In genomic region chr4:139524062-139524631, GRCh38 we compare ENCODE assay signal across 15 cellular contexts. TPM values are rescaled to one million over a fixed set of nuclear protein-coding genes. Genes with fewer than 3 reads are reported as not detected.
DNase-seq lines count a peak whose midpoint lies in the region; ATAC-seq, FAIRE-seq and TF ChIP-seq lines count a peak whose summit lies in the region.
"Had no signal": no experiment of that assay in that cellular context is flagged by ENCODE, and none has a peak within 500 bp of the region (broad histone marks: within the 10 kb centered on the region; RNA-seq: fewer than 3 reads in every experiment).

No MANE protein-coding gene starts in this region.

- POLR2A ChIA-PET in K562 (lab: Yijun Ruan, JAX), result no interaction called here

- no peak for FAIRE-seq in K562 (lab: Jason Lieb, UNC)

- H3K4me3 Mint-ChIP-seq in mesothelial cell of epicardium, result no peak overlapping the region
- H3K4me3 Mint-ChIP-seq: activated T-helper 1 cell treated with anti-CD3 and anti-CD28 coated beads, Interleukin-12 subunit alpha, Interleukin-12 subunit beta, Interleukin-2, Interleukin-4 antibody, amounts not matched to agents 30 ng/mL and 10 ng/mL and 1 ng/mL, durations not matched to agents 14 hours and 24 hours and 36 hours had no signal

- TF ChIP-seq CTCF in K562 (IDR thresholded peaks at IDR 0.05 in 2 of 3, conservative IDR thresholded peaks at IDR 0.05 in 1 of 3; ENCODE audit: insufficient read depth in 2 of 3, low read depth in 1 of 3, low read length in 3 of 3), result no peak
- TF ChIP-seq CTCF in mesothelial cell of epicardium (IDR thresholded peaks at IDR 0.05; ENCODE audit: unreplicated experiment), result no peak

- TF ChIP-seq EP300 in K562 (IDR thresholded peaks at IDR 0.05; ENCODE audit: low read length), result no peak

- no TSS peak for BruUV-seq in K562 (replicated peaks; lab: Mats Ljungman, UMichigan)

- no peak overlapping the region for H3K4me3 ChIP-seq in K562
- H3K4me3 ChIP-seq: tibial nerve had no signal

- H3K36me3 ChIP-seq in K562 (ENCODE audit: control insufficient read depth, insufficient read depth, low read length), result no peaks in the 10 kb centered on the region

- no peaks in the 10 kb centered on the region for H3K4me1 ChIP-seq in K562 (replicated peaks in 1 of 2; ENCODE audit: control insufficient read depth in 2 of 2, insufficient read depth in 2 of 2, low read length in 2 of 2)

- no peak for TF ChIP-seq POLR2A in K562 (conservative IDR thresholded peaks at IDR 0.05)

- no peaks in the 10 kb centered on the region for H3K27me3 Mint-ChIP-seq in mesothelial cell of epicardium (ENCODE audit: low read depth)

- no peak overlapping the region for H2AFZ ChIP-seq in K562 (ENCODE audit: low read depth, low read length)

- in situ Hi-C loops in G401 (cut with HindIII; ENCODE audit: low sequenced_read_pairs) (no loop called here), K562 (cut with MboI) (no loop called here)

- CTCF ChIA-PET in K562 (lab: Yijun Ruan, JAX; ENCODE audit: low intra/inter-chr PET ratio), result interaction anchor here (0.6 kb wide), 1 partner anchor 480 kb away, joined by 3 read pairs; no protein-coding TSS in a partner anchor

- no peaks in the 10 kb centered on the region for H3K79me2 ChIP-seq in K562 (ENCODE audit: control insufficient read depth, insufficient read depth, low read length)

- H3K36me3 Mint-ChIP-seq in mesothelial cell of epicardium, result peaks cover 41% of the 10 kb centered on the region

- H3K4me1 Mint-ChIP-seq in mesothelial cell of epicardium, result peaks cover 14% of the 10 kb centered on the region

- no peak overlapping the region for H3K4me2 ChIP-seq in K562 (ENCODE audit: insufficient read depth, low read length)

- intact Hi-C loops in K562 (cut with micrococcal nuclease), result no loop called here

- H3K27me3 ChIP-seq in K562 (ENCODE audit: control insufficient read depth in 2 of 2, insufficient read depth in 2 of 2, low read length in 2 of 2), result 0 out of 5 replicates have a peak, but pooled peaks cover 2 to 4% of the 10 kb centered on the region in 2 experiments
- H3K27me3 ChIP-seq: tibial nerve had no signal

- no peak for TF ChIP-seq RAD21 in K562 (CRISPR knock-in tag; conservative IDR thresholded peaks at IDR 0.05 in 1 of 2, IDR thresholded peaks at IDR 0.05 in 1 of 2)

- H4K20me1 ChIP-seq in K562 (replicated peaks; ENCODE audit: control insufficient read depth, insufficient read depth, low read length), result no peaks in the 10 kb centered on the region

- no peaks in the 10 kb centered on the region for H3K9me3 ChIP-seq in K562 (replicated peaks; ENCODE audit: control insufficient read depth, insufficient read depth, low read depth, low read length)
- H3K9me3 ChIP-seq: tibial nerve had no signal

- no peak overlapping the region for H3K27ac ChIP-seq in K562 (ENCODE audit: extremely low read depth, low read depth, low read length)

- H3K27ac Mint-ChIP-seq in mesothelial cell of epicardium, result peak overlapping the region; percentile 62
- H3K27ac Mint-ChIP-seq: activated T-helper 1 cell treated with anti-CD3 and anti-CD28 coated beads, Interleukin-12 subunit alpha, Interleukin-12 subunit beta, Interleukin-2, Interleukin-4 antibody, amounts not matched to agents 30 ng/mL and 10 ng/mL and 1 ng/mL, durations not matched to agents 14 hours and 24 hours and 36 hours had no signal

- DNase-seq in G401 (ENCODE audit: low spot score), result peak; percentile 48
- DNase-seq in K562 (ENCODE audit: extremely low read depth in 1 of 4, low spot score in 3 of 4), result no peak
- DNase-seq in mesothelial cell of epicardium (ENCODE audit: low spot score in 2 of 2, unreplicated experiment in 2 of 2), result no peak
- no peak for DNase-seq in NCI-H2196 (lab: John Stamatoyannopoulos, UW; ENCODE audit: unreplicated experiment)
- no peak for DNase-seq in DMS 273 treated with DMSO at 0.1 percent for 48 hours (lab: John Stamatoyannopoulos, UW)
- DNase-seq in KG1 (lab: John Stamatoyannopoulos, UW), result no peak
- DNase-seq: activated CD4-positive, alpha-beta T cell treated with anti-CD3 and anti-CD28 coated beads, Interleukin-2, amount 50 U/mL, for 4 hours; NCI-H1092 treated with DMSO at 0.1 percent for 48 hours; stimulated activated CD4-positive, alpha-beta T cell treated with anti-CD3 and anti-CD28 coated beads, Interleukin-15, amount 100 ng/mL, for 24 hours; T-helper 2 cell had no signal

- H3K9ac ChIP-seq in K562 (ENCODE audit: insufficient read depth in 1 of 2, low read depth in 2 of 2, low read length in 2 of 2), result no peak overlapping the region

- no peaks in the 10 kb centered on the region for H3K9me3 Mint-ChIP-seq in mesothelial cell of epicardium
- H3K9me3 Mint-ChIP-seq: activated T-helper 1 cell treated with anti-CD3 and anti-CD28 coated beads, Interleukin-12 subunit alpha, Interleukin-12 subunit beta, Interleukin-2, Interleukin-4 antibody, amounts not matched to agents 30 ng/mL and 10 ng/mL and 1 ng/mL, durations not matched to agents 14 hours and 24 hours and 36 hours had no signal

- no peaks in the 10 kb centered on the region for H3K9me1 ChIP-seq in K562 (ENCODE audit: control insufficient read depth, insufficient read depth, low read length)

- ATAC-seq in HG03066 (IDR thresholded peaks at IDR 0.05; ENCODE audit: low read depth, unreplicated experiment) (peak; percentile 35), K562 (peak; percentile 28; the same call in 2 of the 3 replicates), GM21786 (IDR thresholded peaks at IDR 0.05; ENCODE audit: unreplicated experiment) (no peak)
- ATAC-seq: Panc1 had no signal

- WGBS in K562 (ENCODE audit: insufficient coverage, low coverage, missing lambda C conversion rate), result 17% methylated on average over 4 of the region's 4 CpGs

TF ChIP-seq in K562, 482 proteins besides CTCF, POLR2A, EP300 and RAD21 (continues in another document):
- no peak for TF ChIP-seq TCF15 (CRISPR knock-in tag; IDR thresholded peaks at IDR 0.05)
- TF ChIP-seq MTA2 (IDR thresholded peaks at IDR 0.05; ENCODE audit: low read depth), result no peak
- no peak for TF ChIP-seq ZNF174 (CRISPR knock-in tag; IDR thresholded peaks at IDR 0.05)
- no peak for TF ChIP-seq ZNF696 (CRISPR knock-in tag; conservative IDR thresholded peaks at IDR 0.05)
- no peak for TF ChIP-seq ZBTB2 (IDR thresholded peaks at IDR 0.05)
- no peak for TF ChIP-seq CAMTA2 (CRISPR knock-in tag; conservative IDR thresholded peaks at IDR 0.05)
- TF ChIP-seq PBX2 (CRISPR knock-in tag; IDR thresholded peaks at IDR 0.05; ENCODE audit: low read depth), result no peak
- no peak for TF ChIP-seq PBX2 (tag; conservative IDR thresholded peaks at IDR 0.05; ENCODE audit: low read depth)

RNA-seq across cellular contexts. Expression of gene SETD7, which starts 31.9 kb away (rescaled TPM):
- 9.6 and 11.9 TPM in 2 replicates for total RNA-seq in G401 (2014; rRNA removed; shearing (Covaris generic))
- 0.28 and 0.81 TPM in 2 replicates for total RNA-seq in K562 (2011; cell fraction: chromatin; rRNA removed; ENCODE audit: low replicate concordance)
- total RNA-seq in K562 (2011; cell fraction: nucleolus; rRNA removed), result 0.17 and 0.26 TPM in 2 replicates
- total RNA-seq in K562 (2011; cell fraction: nucleoplasm; rRNA removed), result 0.73 and 1.1 TPM in 2 replicates
- total RNA-seq in K562 (2014; rRNA removed), result 1.8 and 2.0 TPM in 2 replicates
- total RNA-seq in K562 (2014; rRNA removed; fragmentation: Illumina TruSeq; extraction: Trizol), result 2.0 and 2.3 TPM in 2 replicates
- total RNA-seq in K562 (2015; rRNA removed; fragmentation: Illumina TruSeq; extraction: Trizol), result 1.7 and 1.8 TPM in 2 replicates
- 1.7 and 2.4 TPM in 2 replicates for total RNA-seq in K562 (2021)
- polyA plus RNA-seq in K562 (2011; rRNA removed), result 0.38 and 0.60 TPM in 2 replicates
- 0.13 and 0.72 TPM in 2 replicates for polyA plus RNA-seq in K562 (2011; cell fraction: cytosol; rRNA removed)
- polyA plus RNA-seq in K562 (2011; cell fraction: nucleus; rRNA removed), result 0.48 and 0.59 TPM in 2 replicates
- 1.2 and 2.5 TPM in 2 replicates for polyA plus RNA-seq in K562 (2012)
- polyA plus RNA-seq in K562 (2014; fragmentation: Illumina TruSeq; extraction: Trizol), result 1.9 and 2.1 TPM in 2 replicates
- polyA plus RNA-seq in K562 (2014; fragmentation: Nextera tagmentation; extraction: Ambion mirVana), result under 1 TPM; 0.37 to 0.60 TPM
- 0.98 and 1.6 TPM in 2 replicates for polyA plus RNA-seq in K562 (2014; rRNA removed)
- 0.60 and 1.2 TPM in 2 replicates for polyA minus RNA-seq in K562 (2011; rRNA and poly(A)+ RNA removed)
- polyA minus RNA-seq in K562 (2011; cell fraction: cytosol; rRNA and poly(A)+ RNA removed), result 0.19 and 0.73 TPM in 2 replicates
- polyA minus RNA-seq in K562 (2011; cell fraction: nucleus; rRNA and poly(A)+ RNA removed), result 0.40 and 1.00 TPM in 2 replicates
- total RNA-seq in mesothelial cell of epicardium, result 15.4 to 18.0 TPM (median 17.5 TPM) in 3 replicates
